Comparison of ENCODE assay signal across 8 cellular contexts in the genomic region with DNA sequence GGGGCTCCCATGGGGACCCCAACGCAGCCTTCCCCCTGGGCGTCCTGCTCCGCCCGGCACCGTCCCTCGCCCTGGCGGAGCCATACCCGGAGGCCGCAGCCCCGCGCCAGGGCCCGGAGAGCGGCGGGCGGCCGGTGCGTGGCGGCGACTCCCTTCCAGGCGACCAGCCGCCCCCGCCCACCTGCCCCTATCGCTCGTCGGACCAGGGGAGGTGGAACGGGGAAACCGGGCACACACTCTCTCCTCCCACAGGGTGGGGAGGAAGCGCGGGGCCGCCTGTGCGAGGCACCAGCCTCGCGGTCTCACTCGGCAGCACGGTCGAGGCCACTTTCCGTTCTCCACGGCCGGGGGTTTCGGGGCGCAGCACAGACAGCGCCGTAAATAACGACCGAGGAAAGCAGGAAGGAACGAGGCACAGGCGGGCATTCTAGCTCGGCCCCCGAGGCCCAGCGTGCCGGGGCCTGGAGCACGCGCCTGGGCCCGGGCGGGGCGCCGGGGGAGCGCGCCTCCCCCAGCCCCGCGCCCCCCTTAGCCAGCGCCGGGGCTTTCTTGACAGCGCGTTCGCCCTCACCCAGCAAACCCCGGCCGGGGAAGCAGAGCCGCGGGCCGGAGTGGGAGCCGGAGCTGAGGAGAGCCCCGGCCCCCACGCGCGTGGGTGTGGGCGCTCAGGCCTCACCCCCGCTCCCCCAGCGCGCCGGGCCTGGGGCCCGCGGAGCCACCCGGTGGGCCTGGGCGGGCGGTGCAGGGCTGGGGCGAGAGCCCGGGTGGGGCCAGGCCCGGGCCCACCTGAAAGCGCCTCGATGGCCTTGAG. TPM values are rescaled to one million over a fixed set of nuclear protein-coding genes. Genes with fewer than 3 reads are reported as not detected.
DNase-seq lines count a peak whose midpoint lies in the region; FAIRE-seq and TF ChIP-seq lines count a peak whose summit lies in the region.

No MANE protein-coding gene starts in this region.

- H3K9me3 ChIP-seq in NT2/D1 (ENCODE audit: insufficient read depth, low read length) (no peaks in the 10 kb centered on the region), astrocyte (ENCODE audit: insufficient read depth, low read depth, low read length) (no peaks in the 10 kb centered on the region), suprapubic skin (no peaks in the 10 kb centered on the region)

- peak overlapping the region; percentile 64 for H2AFZ ChIP-seq in astrocyte (ENCODE audit: low read depth, low read length)

- TF ChIP-seq CTCF in astrocyte (IDR thresholded peaks at IDR 0.05; ENCODE audit: insufficient read depth, low read depth, low read length) (no peak), suprapubic skin (IDR thresholded peaks at IDR 0.05) (no peak), D721Med (IDR thresholded peaks at IDR 0.05; ENCODE audit: insufficient read depth, missing control alignments) (no peak)

- H3K4me3 ChIP-seq in NT2/D1 (ENCODE audit: insufficient read length, low read depth) (peak overlapping the region; percentile 97), astrocyte (ENCODE audit: insufficient read depth, low read depth, low read length) (peak overlapping the region; percentile 95), suprapubic skin (peak overlapping the region; percentile 50)

- H3K27ac Mint-ChIP-seq in astrocyte (ENCODE audit: unreplicated experiment): peak overlapping the region; percentile 41

- H3K9ac ChIP-seq in NT2/D1 (ENCODE audit: insufficient read length, low read depth): peak overlapping the region; percentile 99
- peak overlapping the region; percentile 88 for H3K9ac ChIP-seq in astrocyte (ENCODE audit: low read length)

- no peak for TF ChIP-seq POLR2A in suprapubic skin (IDR thresholded peaks at IDR 0.05)

- peaks cover 73% of the 10 kb centered on the region for H3K79me2 ChIP-seq in astrocyte (ENCODE audit: insufficient read depth, low read length)

- no peak for TF ChIP-seq EP300 in suprapubic skin (IDR thresholded peaks at IDR 0.05)

- no peaks in the 10 kb centered on the region for H3K27me3 ChIP-seq in NT2/D1 (ENCODE audit: insufficient read depth, insufficient read length)
- no peaks in the 10 kb centered on the region for H3K27me3 ChIP-seq in astrocyte (ENCODE audit: insufficient read depth, low read length)
- peaks cover 100% of the 10 kb centered on the region for H3K27me3 ChIP-seq in suprapubic skin

- H3K4me3 Mint-ChIP-seq in astrocyte (ENCODE audit: unreplicated experiment): peak overlapping the region; percentile 99

- WGBS in suprapubic skin: 4% methylated on average over 26 of the region's 91 CpGs

- no peaks in the 10 kb centered on the region for H3K36me3 ChIP-seq in NT2/D1 (ENCODE audit: insufficient read depth, insufficient read length, low read length)
- no peaks in the 10 kb centered on the region for H3K36me3 ChIP-seq in astrocyte (ENCODE audit: insufficient read depth, low read length)
- no peaks in the 10 kb centered on the region for H3K36me3 ChIP-seq in suprapubic skin

- peak overlapping the region; percentile 80 for H3K27ac ChIP-seq in astrocyte (ENCODE audit: low read depth, low read length)
- H3K27ac ChIP-seq in suprapubic skin: no peak overlapping the region

- peaks cover 2% of the 10 kb centered on the region for H3K9me3 Mint-ChIP-seq in astrocyte (ENCODE audit: unreplicated experiment)

- peak overlapping the region; percentile 97 for H3K4me2 ChIP-seq in astrocyte (ENCODE audit: low read length)

- peaks cover 6% of the 10 kb centered on the region for H3K36me3 Mint-ChIP-seq in astrocyte (ENCODE audit: low read depth, unreplicated experiment)

- peaks cover 29% of the 10 kb centered on the region for H3K4me1 Mint-ChIP-seq in astrocyte (ENCODE audit: low read depth, unreplicated experiment)

- peak; percentile 26 for DNase-seq in stimulated activated CD4-positive, alpha-beta T cell treated with anti-CD3 and anti-CD28 coated beads, Interleukin-12 subunit alpha, Interleukin-12 subunit beta, amount 100 ng/mL, for 4 hours
- no peak for DNase-seq in stimulated activated CD4-positive, alpha-beta T cell treated with anti-CD3 and anti-CD28 coated beads, Interleukin-1b, Interleukin-23, amount 100 ng/mL, for 48 hours
- DNase-seq in NT2/D1 (ENCODE audit: low read depth, low spot score): no peak
- DNase-seq in astrocyte (ENCODE audit: low read depth): no peak
- DNase-seq in iris pigment epithelial cell (ENCODE audit: low read depth): peak; percentile 31
- DNase-seq in suprapubic skin (ENCODE audit: low spot score in 2 of 2): no peak
- no peak for DNase-seq in NCI-H1105 treated with DMSO at 0.1 percent for 48 hours (lab: John Stamatoyannopoulos, UW)
- no peak for DNase-seq in D721Med (ENCODE audit: insufficient read length, low spot score)

- no peaks in the 10 kb centered on the region for H3K27me3 Mint-ChIP-seq in astrocyte (ENCODE audit: low read depth, unreplicated experiment)

- peaks cover 38% of the 10 kb centered on the region for H4K20me1 ChIP-seq in astrocyte (ENCODE audit: insufficient read depth, low read length)

- H3K4me1 ChIP-seq in NT2/D1 (ENCODE audit: insufficient read depth, insufficient read length) (peaks cover 2% of the 10 kb centered on the region), astrocyte (ENCODE audit: insufficient read depth, low read length) (peaks cover 28% of the 10 kb centered on the region), suprapubic skin (peaks cover 50% of the 10 kb centered on the region)

- FAIRE-seq in astrocyte (lab: Jason Lieb, UNC) (no peak), D721Med (lab: Jason Lieb, UNC) (no peak)

RNA-seq across cellular contexts. Expression of a gene that starts 0.9 kb away (rescaled TPM):
- total RNA-seq in astrocyte (69.9 and 79.5 TPM in 2 replicates), suprapubic skin (1 to 10 TPM in 1 of 4 donors, under 1 TPM in 1, not detected in 2; 0.47 to 1.9 TPM)

Comparison
In these comparisons a context has a peak if more than half of its experiments do, and no peak if none do; other contexts are left out.
1. DNase-seq: peak in stimulated activated CD4-positive, alpha-beta T cell treated with anti-CD3 and anti-CD28 coated beads, Interleukin-12 subunit alpha, Interleukin-12 subunit beta, amount 100 ng/mL, for 4 hours (single experiment) and iris pigment epithelial cell (single experiment); none in stimulated activated CD4-positive, alpha-beta T cell treated with anti-CD3 and anti-CD28 coated beads, Interleukin-1b, Interleukin-23, amount 100 ng/mL, for 48 hours (single experiment), NT2/D1 (single experiment), astrocyte (single experiment), suprapubic skin (0 of 2), NCI-H1105 treated with DMSO at 0.1 percent for 48 hours (single experiment) and D721Med (single experiment).
2. RNA of a gene that starts 0.9 kb away (total RNA-seq): 69.9 to 79.5 TPM in astrocyte; 0.47 to 1.9 TPM in suprapubic skin; every median in the first group is over 10 times any median in the second.
3. Peak in every context shown above with its lines, with median percentiles within 50 percentile points of each other: H3K4me3 ChIP-seq.